Comparison of ENCODE assay signal across 1 cellular context in the genomic region with DNA sequence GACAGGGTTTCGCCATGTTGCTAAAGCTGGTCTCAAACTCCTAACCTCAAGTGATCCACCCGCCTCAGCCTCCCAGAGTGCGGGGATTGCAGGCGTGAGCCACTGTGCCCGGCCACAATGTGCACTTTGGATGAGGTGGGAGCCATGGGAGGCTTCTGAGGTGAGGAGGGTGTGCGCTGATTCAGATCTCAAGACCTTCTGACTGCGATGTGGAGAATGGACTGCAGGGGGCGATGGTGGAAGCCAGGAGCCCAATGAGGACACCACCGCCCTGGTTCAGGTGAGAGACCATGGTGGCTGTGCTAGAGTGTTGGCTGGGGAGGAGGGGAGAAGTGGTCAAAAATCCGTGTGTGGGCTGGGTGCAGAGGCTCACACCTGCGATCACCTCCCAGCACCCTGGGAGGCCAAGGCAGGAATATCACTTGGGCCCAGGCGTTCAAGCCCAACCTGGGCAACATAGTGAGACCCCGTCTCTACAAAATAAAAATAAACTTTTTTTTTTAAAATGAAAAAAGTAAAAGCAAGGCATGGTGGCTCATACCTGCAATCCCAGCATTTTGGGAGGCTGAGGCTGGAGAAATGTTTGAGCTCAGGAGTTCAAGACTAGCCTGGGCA.
TF ChIP-seq lines count a peak whose summit lies in the region.

No MANE protein-coding gene starts in this region.

TF ChIP-seq in K562, 482 proteins besides CTCF, POLR2A, EP300 and RAD21:
- TF ChIP-seq CBX3 (IDR thresholded peaks at IDR 0.05; ENCODE audit: borderline replicate concordance in 1 of 2, low read length in 2 of 2) (peak in 1 of 2 experiments; percentile 31; a peak in 1 of 3 replicates), NFE2L1 (tag; IDR thresholded peaks at IDR 0.05; ENCODE audit: borderline replicate concordance, low read depth) (no peak), ZNF24 (IDR thresholded peaks at IDR 0.05) (0 out of 2 replicates have a peak, but pooled peaks have one; percentile 9), RBM25 (IDR thresholded peaks at IDR 0.05; ENCODE audit: low read depth, low read length, severe bottlenecking) (peak; percentile 52), CBX1 (IDR thresholded peaks at IDR 0.05; ENCODE audit: low read depth) (0 out of 2 replicates have a peak, but pooled peaks have one; percentile 23), PCBP1 (IDR thresholded peaks at IDR 0.05; ENCODE audit: low read depth, low read length, poor library complexity, severe bottlenecking) (no peak), BCL6 (CRISPR knock-in tag; IDR thresholded peaks at IDR 0.05) (no peak), SMC3 (conservative IDR thresholded peaks at IDR 0.05; ENCODE audit: insufficient read depth, low read depth, low read length) (peak; percentile 52), HDAC2 (IDR thresholded peaks at IDR 0.05) (0 out of 2 replicates have a peak, but pooled peaks have one; percentile 35), CREB1 (IDR thresholded peaks at IDR 0.05) (no peak), CREB1 (CRISPR knock-in tag; IDR thresholded peaks at IDR 0.05) (0 out of 2 replicates have a peak, but pooled peaks have one; percentile 31), GATA2 (CRISPR knock-in tag; IDR thresholded peaks at IDR 0.05) (peak; percentile 81), FOXK1 (CRISPR knock-in tag; IDR thresholded peaks at IDR 0.05; ENCODE audit: borderline replicate concordance) (0 out of 2 replicates have a peak, but pooled peaks have one; percentile 49), NCOA6 (IDR thresholded peaks at IDR 0.05) (no peak), MECOM (CRISPR knock-in tag; IDR thresholded peaks at IDR 0.05) (no peak), ZFP36 (IDR thresholded peaks at IDR 0.05; ENCODE audit: low read depth, low read length, partially characterized antibody) (peak; percentile 87), KDM1A (IDR thresholded peaks at IDR 0.05) (peak; percentile 30 to 56; a peak in 2 of 4 replicates), LCOR (CRISPR knock-in tag; IDR thresholded peaks at IDR 0.05) (0 out of 2 replicates have a peak, but pooled peaks have one; percentile 33), SMARCA5 (IDR thresholded peaks at IDR 0.05) (peak; percentile 51; the same call in 1 of the 2 replicates), GABPB1 (CRISPR knock-in tag; IDR thresholded peaks at IDR 0.05) (0 out of 2 replicates have a peak, but pooled peaks have one; percentile 19), CBFB (CRISPR knock-in tag; IDR thresholded peaks at IDR 0.05) (0 out of 2 replicates have a peak, but pooled peaks have one; percentile 41), PTBP1 (IDR thresholded peaks at IDR 0.05; ENCODE audit: low read depth, low read length) (peak; percentile 76; the same call in 1 of the 2 replicates), BCOR (IDR thresholded peaks at IDR 0.05) (peak; percentile 88), RCOR1 (IDR thresholded peaks at IDR 0.05; ENCODE audit: borderline replicate concordance in 1 of 2, low read depth in 2 of 2, low read length in 2 of 2) (peak in 1 of 2 experiments; percentile 70; a peak in 2 of 4 replicates), ZNF121 (CRISPR knock-in tag; conservative IDR thresholded peaks at IDR 0.05) (peak; percentile 99), HDGF (IDR thresholded peaks at IDR 0.05) (peak; percentile 50; the same call in 1 of the 2 replicates), AFF4 (CRISPR knock-in tag; IDR thresholded peaks at IDR 0.05) (no peak)
- TF ChIP-seq, protein P1, sequence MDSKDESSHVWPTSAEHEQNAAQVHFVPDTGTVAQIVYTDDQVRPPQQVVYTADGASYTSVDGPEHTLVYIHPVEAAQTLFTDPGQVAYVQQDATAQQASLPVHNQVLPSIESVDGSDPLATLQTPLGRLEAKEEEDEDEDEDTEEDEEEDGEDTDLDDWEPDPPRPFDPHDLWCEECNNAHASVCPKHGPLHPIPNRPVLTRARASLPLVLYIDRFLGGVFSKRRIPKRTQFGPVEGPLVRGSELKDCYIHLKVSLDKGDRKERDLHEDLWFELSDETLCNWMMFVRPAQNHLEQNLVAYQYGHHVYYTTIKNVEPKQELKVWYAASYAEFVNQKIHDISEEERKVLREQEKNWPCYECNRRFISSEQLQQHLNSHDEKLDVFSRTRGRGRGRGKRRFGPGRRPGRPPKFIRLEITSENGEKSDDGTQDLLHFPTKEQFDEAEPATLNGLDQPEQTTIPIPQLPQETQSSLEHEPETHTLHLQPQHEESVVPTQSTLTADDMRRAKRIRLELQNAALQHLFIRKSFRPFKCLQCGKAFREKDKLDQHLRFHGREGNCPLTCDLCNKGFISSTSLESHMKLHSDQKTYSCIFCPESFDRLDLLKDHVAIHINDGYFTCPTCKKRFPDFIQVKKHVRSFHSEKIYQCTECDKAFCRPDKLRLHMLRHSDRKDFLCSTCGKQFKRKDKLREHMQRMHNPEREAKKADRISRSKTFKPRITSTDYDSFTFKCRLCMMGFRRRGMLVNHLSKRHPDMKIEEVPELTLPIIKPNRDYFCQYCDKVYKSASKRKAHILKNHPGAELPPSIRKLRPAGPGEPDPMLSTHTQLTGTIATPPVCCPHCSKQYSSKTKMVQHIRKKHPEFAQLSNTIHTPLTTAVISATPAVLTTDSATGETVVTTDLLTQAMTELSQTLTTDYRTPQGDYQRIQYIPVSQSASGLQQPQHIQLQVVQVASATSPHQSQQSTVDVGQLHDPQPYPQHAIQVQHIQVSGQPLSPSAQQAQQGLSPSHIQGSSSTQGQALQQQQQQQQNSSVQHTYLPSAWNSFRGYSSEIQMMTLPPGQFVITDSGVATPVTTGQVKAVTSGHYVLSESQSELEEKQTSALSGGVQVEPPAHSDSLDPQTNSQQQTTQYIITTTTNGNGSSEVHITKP (IDR thresholded peaks at IDR 0.05; ENCODE audit: partially characterized antibody): no peak
- TF ChIP-seq, protein P2, sequence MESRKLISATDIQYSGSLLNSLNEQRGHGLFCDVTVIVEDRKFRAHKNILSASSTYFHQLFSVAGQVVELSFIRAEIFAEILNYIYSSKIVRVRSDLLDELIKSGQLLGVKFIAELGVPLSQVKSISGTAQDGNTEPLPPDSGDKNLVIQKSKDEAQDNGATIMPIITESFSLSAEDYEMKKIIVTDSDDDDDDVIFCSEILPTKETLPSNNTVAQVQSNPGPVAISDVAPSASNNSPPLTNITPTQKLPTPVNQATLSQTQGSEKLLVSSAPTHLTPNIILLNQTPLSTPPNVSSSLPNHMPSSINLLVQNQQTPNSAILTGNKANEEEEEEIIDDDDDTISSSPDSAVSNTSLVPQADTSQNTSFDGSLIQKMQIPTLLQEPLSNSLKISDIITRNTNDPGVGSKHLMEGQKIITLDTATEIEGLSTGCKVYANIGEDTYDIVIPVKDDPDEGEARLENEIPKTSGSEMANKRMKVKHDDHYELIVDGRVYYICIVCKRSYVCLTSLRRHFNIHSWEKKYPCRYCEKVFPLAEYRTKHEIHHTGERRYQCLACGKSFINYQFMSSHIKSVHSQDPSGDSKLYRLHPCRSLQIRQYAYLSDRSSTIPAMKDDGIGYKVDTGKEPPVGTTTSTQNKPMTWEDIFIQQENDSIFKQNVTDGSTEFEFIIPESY (CRISPR knock-in tag; IDR thresholded peaks at IDR 0.05): peak; percentile 90
- TF ChIP-seq, protein P3, sequence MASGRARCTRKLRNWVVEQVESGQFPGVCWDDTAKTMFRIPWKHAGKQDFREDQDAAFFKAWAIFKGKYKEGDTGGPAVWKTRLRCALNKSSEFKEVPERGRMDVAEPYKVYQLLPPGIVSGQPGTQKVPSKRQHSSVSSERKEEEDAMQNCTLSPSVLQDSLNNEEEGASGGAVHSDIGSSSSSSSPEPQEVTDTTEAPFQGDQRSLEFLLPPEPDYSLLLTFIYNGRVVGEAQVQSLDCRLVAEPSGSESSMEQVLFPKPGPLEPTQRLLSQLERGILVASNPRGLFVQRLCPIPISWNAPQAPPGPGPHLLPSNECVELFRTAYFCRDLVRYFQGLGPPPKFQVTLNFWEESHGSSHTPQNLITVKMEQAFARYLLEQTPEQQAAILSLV (tag; IDR thresholded peaks at IDR 0.05): no peak
- TF ChIP-seq, protein P4, sequence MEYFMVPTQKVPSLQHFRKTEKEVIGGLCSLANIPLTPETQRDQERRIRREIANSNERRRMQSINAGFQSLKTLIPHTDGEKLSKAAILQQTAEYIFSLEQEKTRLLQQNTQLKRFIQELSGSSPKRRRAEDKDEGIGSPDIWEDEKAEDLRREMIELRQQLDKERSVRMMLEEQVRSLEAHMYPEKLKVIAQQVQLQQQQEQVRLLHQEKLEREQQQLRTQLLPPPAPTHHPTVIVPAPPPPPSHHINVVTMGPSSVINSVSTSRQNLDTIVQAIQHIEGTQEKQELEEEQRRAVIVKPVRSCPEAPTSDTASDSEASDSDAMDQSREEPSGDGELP (CRISPR knock-in tag; IDR thresholded peaks at IDR 0.05; ENCODE audit: borderline replicate concordance): peak; percentile 41; the same call in 1 of the 2 replicates
- TF ChIP-seq, protein P5, sequence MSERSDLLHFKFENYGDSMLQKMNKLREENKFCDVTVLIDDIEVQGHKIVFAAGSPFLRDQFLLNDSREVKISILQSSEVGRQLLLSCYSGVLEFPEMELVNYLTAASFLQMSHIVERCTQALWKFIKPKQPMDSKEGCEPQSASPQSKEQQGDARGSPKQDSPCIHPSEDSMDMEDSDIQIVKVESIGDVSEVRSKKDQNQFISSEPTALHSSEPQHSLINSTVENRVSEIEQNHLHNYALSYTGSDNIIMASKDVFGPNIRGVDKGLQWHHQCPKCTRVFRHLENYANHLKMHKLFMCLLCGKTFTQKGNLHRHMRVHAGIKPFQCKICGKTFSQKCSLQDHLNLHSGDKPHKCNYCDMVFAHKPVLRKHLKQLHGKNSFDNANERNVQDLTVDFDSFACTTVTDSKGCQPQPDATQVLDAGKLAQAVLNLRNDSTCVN (CRISPR knock-in tag; IDR thresholded peaks at IDR 0.05): no peak
